ENCODE assay signal across 1 cellular context in the genomic region with DNA sequence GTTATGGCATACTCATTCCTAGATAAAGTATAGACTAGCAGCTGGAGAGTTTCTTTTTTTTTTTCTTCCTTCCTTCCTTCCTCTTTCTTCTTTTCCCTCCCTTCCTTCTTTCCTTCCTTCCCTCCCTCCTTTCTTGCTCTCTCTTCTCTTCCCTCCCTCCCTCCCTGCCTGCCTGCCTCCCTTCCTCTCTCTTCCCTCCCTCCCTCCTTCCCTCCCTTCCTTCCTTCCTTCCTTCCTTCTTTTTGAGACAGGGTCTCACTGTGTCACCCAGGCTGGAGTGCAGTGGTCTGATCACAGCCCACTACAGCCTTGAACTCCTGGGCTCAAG.
TF ChIP-seq lines count a peak whose summit lies in the region.

No MANE protein-coding gene starts in this region.

TF ChIP-seq in HEK293, 187 proteins besides CTCF, POLR2A, EP300 and RAD21 (continued from another document):
- TF ChIP-seq, protein P1, sequence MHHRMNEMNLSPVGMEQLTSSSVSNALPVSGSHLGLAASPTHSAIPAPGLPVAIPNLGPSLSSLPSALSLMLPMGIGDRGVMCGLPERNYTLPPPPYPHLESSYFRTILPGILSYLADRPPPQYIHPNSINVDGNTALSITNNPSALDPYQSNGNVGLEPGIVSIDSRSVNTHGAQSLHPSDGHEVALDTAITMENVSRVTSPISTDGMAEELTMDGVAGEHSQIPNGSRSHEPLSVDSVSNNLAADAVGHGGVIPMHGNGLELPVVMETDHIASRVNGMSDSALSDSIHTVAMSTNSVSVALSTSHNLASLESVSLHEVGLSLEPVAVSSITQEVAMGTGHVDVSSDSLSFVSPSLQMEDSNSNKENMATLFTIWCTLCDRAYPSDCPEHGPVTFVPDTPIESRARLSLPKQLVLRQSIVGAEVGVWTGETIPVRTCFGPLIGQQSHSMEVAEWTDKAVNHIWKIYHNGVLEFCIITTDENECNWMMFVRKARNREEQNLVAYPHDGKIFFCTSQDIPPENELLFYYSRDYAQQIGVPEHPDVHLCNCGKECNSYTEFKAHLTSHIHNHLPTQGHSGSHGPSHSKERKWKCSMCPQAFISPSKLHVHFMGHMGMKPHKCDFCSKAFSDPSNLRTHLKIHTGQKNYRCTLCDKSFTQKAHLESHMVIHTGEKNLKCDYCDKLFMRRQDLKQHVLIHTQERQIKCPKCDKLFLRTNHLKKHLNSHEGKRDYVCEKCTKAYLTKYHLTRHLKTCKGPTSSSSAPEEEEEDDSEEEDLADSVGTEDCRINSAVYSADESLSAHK (tag by site-specific recombination; IDR thresholded peaks at IDR 0.05), result peak; percentile 68; the same call in 1 of the 2 replicates
